Comparison of ENCODE assay signal across 7 cellular contexts in genomic region chr12:11500222-11500860, GRCh38.
DNase-seq lines count a peak whose midpoint lies in the region; ATAC-seq, FAIRE-seq and TF ChIP-seq lines count a peak whose summit lies in the region.

No MANE protein-coding gene starts in this region.

- DNase-seq in NCI-H510A (lab: John Stamatoyannopoulos, UW) (peak; percentile 57), activated T-cell treated with anti-CD3 and anti-CD28 coated beads for 1 hour (ENCODE audit: low read depth) (peak; percentile 77), endothelial cell of umbilical vein (ENCODE audit: low read depth, low spot score) (peak; percentile 75), mesenteric fat pad (ENCODE audit: low spot score) (peak; percentile 94)
- peak; percentile 57 to 58 for DNase-seq in stimulated activated CD8-positive, alpha-beta memory T cell treated with anti-CD3 and anti-CD28 coated beads, Interleukin-15, amount 100 ng/mL, for 48 hours (ENCODE audit: low read depth in 2 of 2)

- no peak overlapping the region for H3K4me2 ChIP-seq in endothelial cell of umbilical vein (ENCODE audit: insufficient read depth, low read length)

- dilution Hi-C loops in endothelial cell of umbilical vein (cut with MboI; ENCODE audit: extremely low pct_ligation_motif_present, low sequenced_read_pairs) = no loop called here

- H3K4me1 ChIP-seq in endothelial cell of umbilical vein (ENCODE audit: control insufficient read depth, extremely low read depth, insufficient read depth, low read length) = no peaks in the 10 kb centered on the region

- TF ChIP-seq CTCF in endothelial cell of umbilical vein (IDR thresholded peaks at IDR 0.05; ENCODE audit: extremely low read depth in 1 of 2, insufficient read depth in 1 of 2, low read depth in 1 of 2, low read length in 2 of 2) = no peak

- H3K9ac ChIP-seq in endothelial cell of umbilical vein (replicated peaks; ENCODE audit: extremely low read depth, insufficient read depth, low read length) = no peak overlapping the region

- no TSS peak for BruUV-seq in endothelial cell of umbilical vein (replicated peaks; lab: Mats Ljungman, UMichigan)

- no peak for TF ChIP-seq POLR2A in endothelial cell of umbilical vein (IDR thresholded peaks at IDR 0.05; ENCODE audit: low read depth, low read length)

- POLR2A ChIA-PET in endothelial cell of umbilical vein (lab: Charles Lee) = interaction anchor here (1.6 kb wide), 1 partner anchor 767 kb away, joined by 3 read pairs; the partner anchor contains the start of gene LRP6

- no peak overlapping the region for H3K4me3 ChIP-seq in endothelial cell of umbilical vein (replicated peaks in 1 of 3; ENCODE audit: insufficient read depth in 1 of 3, low read depth in 1 of 3, low read length in 3 of 3)

- peak; percentile 56 for ATAC-seq in GM21528 (IDR thresholded peaks at IDR 0.05; ENCODE audit: low FRiP score, unreplicated experiment)
- no peak for ATAC-seq in HG03460 (IDR thresholded peaks at IDR 0.05; ENCODE audit: unreplicated experiment)

- CTCF ChIA-PET in endothelial cell of umbilical vein (lab: Charles Lee) = interaction anchor here (0.9 to 1.3 kb wide), 8 partner anchors 13 to 729 kb away, joined by 3 to 8 read pairs (median 4); no protein-coding TSS in a partner anchor

- H4K20me1 ChIP-seq in endothelial cell of umbilical vein (replicated peaks; ENCODE audit: control insufficient read depth, extremely low read depth, insufficient read depth, low read length) = no peaks in the 10 kb centered on the region

- no peaks in the 10 kb centered on the region for H3K9me1 ChIP-seq in endothelial cell of umbilical vein (replicated peaks; ENCODE audit: control insufficient read depth, extremely low read depth, insufficient read depth, low read length)

- H3K27me3 ChIP-seq in endothelial cell of umbilical vein (ENCODE audit: control insufficient read depth in 2 of 2, insufficient read depth in 2 of 2, low read length in 2 of 2) = peaks cover 3 to 4% of the 10 kb centered on the region in 2 experiments

- H3K27ac ChIP-seq in endothelial cell of umbilical vein (ENCODE audit: insufficient read depth, low read depth, low read length) = no peak overlapping the region

- no peaks in the 10 kb centered on the region for H3K79me2 ChIP-seq in endothelial cell of umbilical vein (ENCODE audit: control insufficient read depth, insufficient read depth, low read length)

- no peaks in the 10 kb centered on the region for H3K9me3 ChIP-seq in endothelial cell of umbilical vein (replicated peaks; ENCODE audit: control insufficient read depth, insufficient read depth, low read length)

- H2AFZ ChIP-seq in endothelial cell of umbilical vein (ENCODE audit: low read depth, low read length) = no peak overlapping the region

- peak; percentile 66 for FAIRE-seq in endothelial cell of umbilical vein (lab: Jason Lieb, UNC)

- H3K36me3 ChIP-seq in endothelial cell of umbilical vein (ENCODE audit: control insufficient read depth in 2 of 2, extremely low read depth in 1 of 2, insufficient read depth in 2 of 2, low read length in 2 of 2) = no peaks in the 10 kb centered on the region

- intact Hi-C loops in endothelial cell of umbilical vein (cut with micrococcal nuclease) = loop anchor here (2.0 kb wide), 1 partner anchor 532 kb away; no protein-coding TSS in a partner anchor

TF ChIP-seq in endothelial cell of umbilical vein, 7 proteins besides CTCF, POLR2A, EP300 and RAD21:
- peak; percentile 66 for TF ChIP-seq POLR2AphosphoS5 (IDR thresholded peaks at IDR 0.05; ENCODE audit: insufficient read depth, low read depth, low read length)
- TF ChIP-seq GATA2 (IDR thresholded peaks at IDR 0.05; ENCODE audit: insufficient read depth, insufficient read length, low read depth, low read length) = no peak
